Comparison of ENCODE assay signal across 13 cellular contexts in genomic region chr3:69866988-69867720, GRCh38.
A peak's percentile ranks its signal among the peaks of the same experiment; 100 is the strongest.
DNase-seq lines count a peak whose midpoint lies in the region; ATAC-seq, FAIRE-seq and TF ChIP-seq lines count a peak whose summit lies in the region.
"Had no signal": no experiment of that assay in that cellular context is flagged by ENCODE, and none has a peak within 500 bp of the region (broad histone marks: within the 10 kb centered on the region; RNA-seq: fewer than 3 reads in every experiment).

No MANE protein-coding gene starts in this region.

- POLR2A ChIA-PET in MCF 10A (lab: Yijun Ruan, JAX) (interaction anchor here (0.6 to 1.6 kb wide), 3 partner anchors 67 to 128 kb away, joined by 3 to 4 read pairs (median 4); partner anchors contain the start of gene MITF), K562 (lab: Yijun Ruan, JAX) (interaction anchor here (0.6 to 1.1 kb wide), 3 partner anchors 8 to 585 kb away, joined by 3 read pairs; no protein-coding TSS in a partner anchor)

- no peak overlapping the region for H3K9ac ChIP-seq in K562 (ENCODE audit: insufficient read depth in 1 of 2, low read depth in 2 of 2, low read length in 2 of 2)

- DNase-seq in MCF 10A (ENCODE audit: unreplicated experiment) (peak; percentile 17), breast epithelium (ENCODE audit: low spot score in 2 of 2) (no peak), K562 (ENCODE audit: extremely low read depth in 1 of 4, low spot score in 3 of 4) (no peak), kidney epithelial cell (ENCODE audit: low read depth) (peak; percentile 72), transverse colon (no peak), HTR-8/SVneo (ENCODE audit: insufficient read length, low spot score) (no peak), DMS79 (lab: John Stamatoyannopoulos, UW) (no peak)
- DNase-seq: NCI-H2171, right lobe of liver had no signal

- CTCF ChIA-PET in MCF 10A (lab: Yijun Ruan, JAX) (interaction anchor here (0.5 to 6.4 kb wide), 3 partner anchors 12 to 778 kb away, joined by 3 to 31 read pairs (median 3); no protein-coding TSS in a partner anchor), K562 (lab: Yijun Ruan, JAX; ENCODE audit: low intra/inter-chr PET ratio) (no interaction called here)

- H3K79me2 ChIP-seq in K562 (ENCODE audit: control insufficient read depth, insufficient read depth, low read length): 0 out of 3 replicates have a peak, but pooled peaks cover 7% of the 10 kb centered on the region

- no peaks in the 10 kb centered on the region for H3K36me3 Mint-ChIP-seq in MCF 10A (ENCODE audit: insufficient read depth, unreplicated experiment)
- H3K36me3 Mint-ChIP-seq: activated naive CD8-positive, alpha-beta T cell had no signal

- H3K9me1 ChIP-seq in K562 (ENCODE audit: control insufficient read depth, insufficient read depth, low read length): no peaks in the 10 kb centered on the region

- BruUV-seq in MCF 10A (replicated peaks; lab: Mats Ljungman, UMichigan): no TSS peak
- TSS peak; percentile 32 for BruUV-seq in K562 (replicated peaks; lab: Mats Ljungman, UMichigan)

- intact Hi-C loops in MCF 10A (cut with micrococcal nuclease) (no loop called here), breast epithelium (cut with DNase I; ENCODE audit: low total_unique reads) (no loop called here), K562 (cut with micrococcal nuclease) (no loop called here), transverse colon (cut with DNase I; ENCODE audit: low total_unique reads) (no loop called here)

- TF ChIP-seq CTCF in MCF 10A (IDR thresholded peaks at IDR 0.05; ENCODE audit: unreplicated experiment) (no peak), breast epithelium (IDR thresholded peaks at IDR 0.05) (no peak), K562 (IDR thresholded peaks at IDR 0.05 in 2 of 3, conservative IDR thresholded peaks at IDR 0.05 in 1 of 3; ENCODE audit: insufficient read depth in 2 of 3, low read depth in 1 of 3, low read length in 3 of 3) (no peak), kidney epithelial cell (IDR thresholded peaks at IDR 0.05; ENCODE audit: insufficient read depth, low read length, poor library complexity, severe bottlenecking) (no peak), transverse colon (IDR thresholded peaks at IDR 0.05) (no peak)

- ATAC-seq in K562 (no peak), HG02970 (IDR thresholded peaks at IDR 0.05; ENCODE audit: low FRiP score, unreplicated experiment) (no peak)
- ATAC-seq: Panc1 had no signal

- no peak for TF ChIP-seq RAD21 in K562 (CRISPR knock-in tag; conservative IDR thresholded peaks at IDR 0.05 in 1 of 2, IDR thresholded peaks at IDR 0.05 in 1 of 2)

- TF ChIP-seq POLR2A in breast epithelium (IDR thresholded peaks at IDR 0.05): no peak
- TF ChIP-seq POLR2A in K562 (conservative IDR thresholded peaks at IDR 0.05): no peak
- TF ChIP-seq POLR2A in transverse colon (IDR thresholded peaks at IDR 0.05): no peak

- no peak for FAIRE-seq in K562 (lab: Jason Lieb, UNC)
- FAIRE-seq in HTR-8/SVneo (lab: Jason Lieb, UNC): no peak
- FAIRE-seq: A204.1 had no signal

- H3K4me1 ChIP-seq in breast epithelium (no peaks in the 10 kb centered on the region), K562 (replicated peaks in 1 of 2; ENCODE audit: control insufficient read depth in 2 of 2, insufficient read depth in 2 of 2, low read length in 2 of 2) (peaks cover 3 to 12% of the 10 kb centered on the region in 2 experiments; a peak in 3 of 5 replicates), transverse colon (peaks cover 0 to 15% (median 9%) of the 10 kb centered on the region in 4 donors)
- H3K4me1 ChIP-seq: right lobe of liver had no signal

- H3K27ac ChIP-seq in breast epithelium (no peak overlapping the region), K562 (ENCODE audit: extremely low read depth, low read depth, low read length) (no peak overlapping the region), transverse colon (peak overlapping the region in 3 of 4 donors; percentile 15 to 69 (median 39))
- H3K27ac ChIP-seq: right lobe of liver had no signal

- no peak for TF ChIP-seq EP300 in K562 (IDR thresholded peaks at IDR 0.05; ENCODE audit: low read length)
- TF ChIP-seq EP300 in transverse colon (IDR thresholded peaks at IDR 0.05; ENCODE audit: low read depth): no peak

- H3K27me3 ChIP-seq in breast epithelium (no peaks in the 10 kb centered on the region), K562 (ENCODE audit: control insufficient read depth in 2 of 2, insufficient read depth in 2 of 2, low read length in 2 of 2) (no peaks in the 10 kb centered on the region), kidney epithelial cell (ENCODE audit: control insufficient read depth, insufficient read depth, low read length) (no peaks in the 10 kb centered on the region), transverse colon (no peaks in the 10 kb centered on the region)
- H3K27me3 ChIP-seq: right lobe of liver had no signal

- H3K4me1 Mint-ChIP-seq in MCF 10A (ENCODE audit: insufficient read depth, unreplicated experiment): peaks cover 40% of the 10 kb centered on the region

- H3K4me3 Mint-ChIP-seq in MCF 10A (ENCODE audit: unreplicated experiment): peak overlapping the region; percentile 39
- H3K4me3 Mint-ChIP-seq: activated naive CD8-positive, alpha-beta T cell had no signal

- no peaks in the 10 kb centered on the region for H3K9me3 ChIP-seq in breast epithelium
- H3K9me3 ChIP-seq in K562 (replicated peaks; ENCODE audit: control insufficient read depth, insufficient read depth, low read depth, low read length): no peaks in the 10 kb centered on the region
- H3K9me3 ChIP-seq in transverse colon: no peaks in the 10 kb centered on the region
- H3K9me3 ChIP-seq: right lobe of liver had no signal

- H3K36me3 ChIP-seq in breast epithelium (no peaks in the 10 kb centered on the region), K562 (ENCODE audit: control insufficient read depth, insufficient read depth, low read length) (no peaks in the 10 kb centered on the region), kidney epithelial cell (ENCODE audit: control insufficient read depth, insufficient read depth, low read length) (no peaks in the 10 kb centered on the region), transverse colon (no peaks in the 10 kb centered on the region)
- H3K36me3 ChIP-seq: right lobe of liver had no signal

- H4K20me1 ChIP-seq in K562 (replicated peaks; ENCODE audit: control insufficient read depth, insufficient read depth, low read length): no peaks in the 10 kb centered on the region

- 35% methylated on average over 2 of the region's 2 CpGs for WGBS in K562 (ENCODE audit: insufficient coverage, low coverage, missing lambda C conversion rate)
- 25 to 28% methylated on average over 2 of the region's 2 CpGs for WGBS in transverse colon (ENCODE audit: low coverage in 1 of 2), 2 donors

- H3K9me3 Mint-ChIP-seq in MCF 10A (ENCODE audit: unreplicated experiment): no peaks in the 10 kb centered on the region

- H3K4me3 ChIP-seq in breast epithelium: no peak overlapping the region
- no peak overlapping the region for H3K4me3 ChIP-seq in K562
- peak overlapping the region; percentile 49 for H3K4me3 ChIP-seq in kidney epithelial cell (ENCODE audit: low read depth, low read length)
- H3K4me3 ChIP-seq in transverse colon: no peak overlapping the region

- no peak overlapping the region for H2AFZ ChIP-seq in K562 (ENCODE audit: low read depth, low read length)

- no peaks in the 10 kb centered on the region for H3K27me3 Mint-ChIP-seq in MCF 10A (ENCODE audit: insufficient read depth, unreplicated experiment)
- H3K27me3 Mint-ChIP-seq: activated naive CD8-positive, alpha-beta T cell had no signal

- in situ Hi-C loops in K562 (cut with MboI) (no loop called here), transverse colon (cut with MboI; ENCODE audit: low pct_ligation_motif_present in 1 of 4, low pct_unique_long_range_greater_than_20kb in 1 of 4, low sequenced_read_pairs in 3 of 4) (no loop called here)

- no peak overlapping the region for H3K4me2 ChIP-seq in K562 (ENCODE audit: insufficient read depth, low read length)

- peak overlapping the region; percentile 54 for H3K27ac Mint-ChIP-seq in MCF 10A (ENCODE audit: low read depth, unreplicated experiment)
- H3K27ac Mint-ChIP-seq: activated naive CD8-positive, alpha-beta T cell had no signal

TF ChIP-seq in K562, 482 proteins besides CTCF, POLR2A, EP300 and RAD21:
- TF ChIP-seq HDAC1 (IDR thresholded peaks at IDR 0.05) (no peak), ZBTB1 (CRISPR knock-in tag; IDR thresholded peaks at IDR 0.05; ENCODE audit: borderline replicate concordance, low read depth) (no peak), SRF (CRISPR knock-in tag; IDR thresholded peaks at IDR 0.05) (no peak), ZNF431 (CRISPR knock-in tag; IDR thresholded peaks at IDR 0.05) (no peak)
TF ChIP-seq in K562: peak in this region for 0.

Comparison
In these comparisons a context has a peak if more than half of its experiments do, and no peak if none do; other contexts are left out.
1. DNase-seq: peak in MCF 10A (single experiment) and kidney epithelial cell (single experiment); none in breast epithelium (0 of 2), K562 (0 of 4), transverse colon (single experiment), HTR-8/SVneo (single experiment) and DMS79 (single experiment).
2. H3K27ac ChIP-seq: peak in transverse colon (3 of 4); none in breast epithelium (0 of 2) and K562 (single experiment).